ENCODE assay signal across 1 cellular context in genomic region chr3:132344666-132345280, GRCh38.
TF ChIP-seq lines count a peak whose summit lies in the region.

No MANE protein-coding gene starts in this region.

TF ChIP-seq in endothelial cell of umbilical vein, 7 proteins besides CTCF, POLR2A, EP300 and RAD21:
- TF ChIP-seq GATA2 (IDR thresholded peaks at IDR 0.05; ENCODE audit: insufficient read depth, insufficient read length, low read depth, low read length) (peak; percentile 59), FOS (IDR thresholded peaks at IDR 0.05; ENCODE audit: borderline replicate concordance, insufficient read depth, low read length) (peak; percentile 40), POLR2AphosphoS5 (IDR thresholded peaks at IDR 0.05; ENCODE audit: insufficient read depth, low read depth, low read length) (no peak)
